1 cellular context compared by ENCODE assay signal in the genomic region with DNA sequence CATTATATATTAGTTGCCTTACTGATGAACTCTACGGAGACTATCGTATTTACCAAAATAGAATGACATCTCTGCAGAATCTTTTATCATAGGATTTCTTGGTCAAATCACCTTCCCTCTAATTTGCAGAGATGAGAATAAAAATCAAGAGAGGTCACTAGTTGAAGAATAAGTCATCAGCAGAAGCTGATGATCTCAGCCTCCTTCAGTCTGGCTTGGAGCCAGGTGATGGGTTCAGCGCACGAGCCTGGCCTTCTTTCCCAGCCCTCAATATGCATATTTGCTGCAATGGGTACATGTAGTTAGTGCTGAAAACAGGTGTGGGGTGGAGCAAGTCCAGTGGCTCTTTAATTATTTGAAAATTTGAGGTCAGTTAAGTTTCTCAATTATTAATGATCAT.
A peak's percentile ranks its signal among the peaks of the same experiment; 100 is the strongest.
TF ChIP-seq lines count a peak whose summit lies in the region.

No MANE protein-coding gene starts in this region.

TF ChIP-seq in SK-N-SH, 30 proteins besides CTCF, POLR2A, EP300 and RAD21 (continued from another document):
- TF ChIP-seq RFX5 (IDR thresholded peaks at IDR 0.05; ENCODE audit: low read length) (no peak), FOSL2 (IDR thresholded peaks at IDR 0.05; ENCODE audit: borderline replicate concordance, low read depth) (peak; percentile 21; the same call in 1 of the 2 replicates), RCOR1 (IDR thresholded peaks at IDR 0.05; ENCODE audit: low read length) (no peak), NFIC (IDR thresholded peaks at IDR 0.05; ENCODE audit: borderline replicate concordance) (peak; percentile 81), GABPA (IDR thresholded peaks at IDR 0.05; ENCODE audit: low read depth) (no peak)
- TF ChIP-seq, protein P1, sequence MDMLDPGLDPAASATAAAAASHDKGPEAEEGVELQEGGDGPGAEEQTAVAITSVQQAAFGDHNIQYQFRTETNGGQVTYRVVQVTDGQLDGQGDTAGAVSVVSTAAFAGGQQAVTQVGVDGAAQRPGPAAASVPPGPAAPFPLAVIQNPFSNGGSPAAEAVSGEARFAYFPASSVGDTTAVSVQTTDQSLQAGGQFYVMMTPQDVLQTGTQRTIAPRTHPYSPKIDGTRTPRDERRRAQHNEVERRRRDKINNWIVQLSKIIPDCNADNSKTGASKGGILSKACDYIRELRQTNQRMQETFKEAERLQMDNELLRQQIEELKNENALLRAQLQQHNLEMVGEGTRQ (IDR thresholded peaks at IDR 0.05; ENCODE audit: borderline replicate concordance, low read depth, low read length) = no peak
